Comparison of ENCODE assay signal across 12 cellular contexts in genomic region chr14:34368115-34368970, GRCh38.
DNase-seq lines count a peak whose midpoint lies in the region; ATAC-seq and TF ChIP-seq lines count a peak whose summit lies in the region.
"Had no signal": no experiment of that assay in that cellular context is flagged by ENCODE, and none has a peak within 500 bp of the region (broad histone marks: within the 10 kb centered on the region; RNA-seq: fewer than 3 reads in every experiment).

No MANE protein-coding gene starts in this region.

- no peaks in the 10 kb centered on the region for H3K36me3 Mint-ChIP-seq in CD14-positive monocyte
- H3K36me3 Mint-ChIP-seq: activated naive CD8-positive, alpha-beta T cell treated with anti-CD3 and anti-CD28 coated beads, Interleukin-2, amount 10 ng/mL, durations not matched to agents 7 days and 5 days had no signal

- no peak overlapping the region for H3K18ac ChIP-seq in mesendoderm (ENCODE audit: low read length)

- H3K36me3 ChIP-seq in mammary epithelial cell (ENCODE audit: insufficient read depth, low read length) (no peaks in the 10 kb centered on the region), lower lobe of right lung (no peaks in the 10 kb centered on the region), mesendoderm (ENCODE audit: control insufficient read depth, insufficient read depth, low read length) (no peaks in the 10 kb centered on the region)

- no peaks in the 10 kb centered on the region for H3K9me3 Mint-ChIP-seq in CD14-positive monocyte
- H3K9me3 Mint-ChIP-seq: activated naive CD8-positive, alpha-beta T cell treated with anti-CD3 and anti-CD28 coated beads, Interleukin-2, amount 10 ng/mL, durations not matched to agents 7 days and 5 days had no signal

- TF ChIP-seq CTCF in CD14-positive monocyte (IDR thresholded peaks at IDR 0.05) (no peak), mammary epithelial cell (conservative IDR thresholded peaks at IDR 0.05 in 1 of 2, IDR thresholded peaks at IDR 0.05 in 1 of 2; ENCODE audit: extremely low read depth in 1 of 2, insufficient read depth in 1 of 2, low read depth in 1 of 2, low read length in 2 of 2) (no peak), lower lobe of right lung (IDR thresholded peaks at IDR 0.05) (no peak)

- no peak overlapping the region for H2BK5ac ChIP-seq in mesendoderm (ENCODE audit: low read length)

- no peak overlapping the region for H3K4me2 ChIP-seq in mammary epithelial cell (ENCODE audit: insufficient read depth, low read depth, low read length)
- no peak overlapping the region for H3K4me2 ChIP-seq in mesendoderm (ENCODE audit: low read length)

- no peak overlapping the region for H3K56ac ChIP-seq in mesendoderm (ENCODE audit: low read length)

- peak overlapping the region; percentile 7 to 54 for H3K4me3 Mint-ChIP-seq in CD14-positive monocyte
- H3K4me3 Mint-ChIP-seq: activated naive CD8-positive, alpha-beta T cell treated with anti-CD3 and anti-CD28 coated beads, Interleukin-2, amount 10 ng/mL, durations not matched to agents 7 days and 5 days had no signal

- H4K8ac ChIP-seq in mesendoderm (ENCODE audit: low read depth, low read length), result no peak overlapping the region

- no peak overlapping the region for H2BK120ac ChIP-seq in mesendoderm (ENCODE audit: low read depth, low read length)

- CTCF ChIA-PET in mammary epithelial cell (lab: Charles Lee; ENCODE audit: low non-redundant PET), result no interaction called here

- intact Hi-C loops in CD14-positive monocyte (cut with micrococcal nuclease), result no loop called here
- intact Hi-C loops in mammary epithelial cell (cut with micrococcal nuclease), result no loop called here
- intact Hi-C loops in lower lobe of right lung (cut with DNase I), result no loop called here

- 46% methylated on average over 7 of the region's 8 CpGs for WGBS in mammary epithelial cell (ENCODE audit: low coverage, missing lambda C conversion rate)
- no CpG with 5 or more reads among the region's 8 CpGs for WGBS in mesendoderm (ENCODE audit: extremely low coverage, insufficient coverage, low lambda C conversion rate)

- H3K27me3 ChIP-seq in mammary epithelial cell (ENCODE audit: insufficient read depth, low read length) (no peaks in the 10 kb centered on the region), lower lobe of right lung (ENCODE audit: low read depth) (no peaks in the 10 kb centered on the region), mesendoderm (ENCODE audit: insufficient read depth, low read length, poor library complexity) (no peaks in the 10 kb centered on the region)

- in situ Hi-C loops in mammary epithelial cell (cut with MboI; ENCODE audit: low sequenced_read_pairs in 2 of 2), result no loop called here

- H3K27ac ChIP-seq in mammary epithelial cell (ENCODE audit: insufficient read depth, low read depth, low read length), result no peak overlapping the region
- peak overlapping the region; percentile 81 for H3K27ac ChIP-seq in lower lobe of right lung
- no peak overlapping the region for H3K27ac ChIP-seq in mesendoderm (ENCODE audit: low read depth, low read length)
- H3K27ac ChIP-seq: epithelial cell of prostate had no signal

- DNase-seq in CD14-positive monocyte (ENCODE audit: low spot score) (no peak), NCI-H69 (lab: John Stamatoyannopoulos, UW) (peak; percentile 78), mammary epithelial cell (peak; percentile 72), lower lobe of right lung (no peak), DMS114 treated with DMSO at 0.1 percent for 48 hours (lab: John Stamatoyannopoulos, UW; ENCODE audit: unreplicated experiment) (no peak), HPDE6-E6E7 (ENCODE audit: extremely low spot score) (no peak), mesendoderm (no peak)
- DNase-seq: activated CD4-positive, alpha-beta T cell treated with anti-CD3 and anti-CD28 coated beads, Interleukin-2, amount 50 U/mL, for 4 hours; activated naive CD8-positive, alpha-beta T cell treated with anti-CD3 and anti-CD28 coated beads, Interleukin-2, amount 10 ng/mL, durations not matched to agents 7 days and 5 days; NCI-H1092 had no signal

- no peak overlapping the region for H3K9ac ChIP-seq in mammary epithelial cell (ENCODE audit: insufficient read depth, low read length)
- H3K9ac ChIP-seq in mesendoderm (ENCODE audit: low read length), result no peak overlapping the region

- no peaks in the 10 kb centered on the region for H3K9me3 ChIP-seq in mammary epithelial cell (replicated peaks; ENCODE audit: insufficient read depth, low read length)
- H3K9me3 ChIP-seq in lower lobe of right lung, result no peaks in the 10 kb centered on the region

- H3K79me1 ChIP-seq in mesendoderm (ENCODE audit: low read length), result no peaks in the 10 kb centered on the region

- no peak overlapping the region for H2AK5ac ChIP-seq in mesendoderm (ENCODE audit: low read length)

- peaks cover 0 to 2% (median 0%) of the 10 kb centered on the region in 3 donors for H3K27me3 Mint-ChIP-seq in CD14-positive monocyte (ENCODE audit: low read depth in 3 of 3)

- BruUV-seq in mammary epithelial cell (replicated peaks; lab: Mats Ljungman, UMichigan), result no TSS peak

- H3K4me3 ChIP-seq in mammary epithelial cell (replicated peaks in 1 of 3; ENCODE audit: insufficient read depth in 1 of 3, low read depth in 2 of 3, low read length in 3 of 3), result no peak overlapping the region
- H3K4me3 ChIP-seq in lower lobe of right lung, result no peak overlapping the region
- H3K4me3 ChIP-seq in mesendoderm (ENCODE audit: low read length), result no peak overlapping the region

- peaks cover 19% of the 10 kb centered on the region for H3K4me1 ChIP-seq in mammary epithelial cell (ENCODE audit: insufficient read depth, low read length)
- H3K4me1 ChIP-seq in lower lobe of right lung, result peaks cover 42% of the 10 kb centered on the region
- H3K4me1 ChIP-seq in mesendoderm (ENCODE audit: control insufficient read depth, low read depth, low read length), result no peaks in the 10 kb centered on the region

- H3K27ac Mint-ChIP-seq in CD14-positive monocyte, result peak overlapping the region; percentile 87 to 98 (median 93)
- H3K27ac Mint-ChIP-seq: activated naive CD8-positive, alpha-beta T cell treated with anti-CD3 and anti-CD28 coated beads, Interleukin-2, amount 10 ng/mL, durations not matched to agents 7 days and 5 days had no signal

- dilution Hi-C loops in mammary epithelial cell (cut with HindIII; ENCODE audit: low sequenced_read_pairs), result no loop called here

- no peak overlapping the region for H3K23ac ChIP-seq in mesendoderm (ENCODE audit: low read length)

- peak; percentile 74 to 76 for ATAC-seq in lower lobe of right lung
- no peak for ATAC-seq in GM18907 (IDR thresholded peaks at IDR 0.05; ENCODE audit: unreplicated experiment)

- no peaks in the 10 kb centered on the region for H4K20me1 ChIP-seq in mammary epithelial cell (ENCODE audit: insufficient read depth, low read length)

- no peak overlapping the region for H2BK15ac ChIP-seq in mesendoderm (replicated peaks; ENCODE audit: low read depth)

- H3K4ac ChIP-seq in mesendoderm (ENCODE audit: low read depth, low read length), result no peak overlapping the region

- peaks cover 77% of the 10 kb centered on the region for H3K4me1 Mint-ChIP-seq in CD14-positive monocyte
- H3K4me1 Mint-ChIP-seq: activated naive CD8-positive, alpha-beta T cell treated with anti-CD3 and anti-CD28 coated beads, Interleukin-2, amount 10 ng/mL, durations not matched to agents 7 days and 5 days had no signal

- H3K79me2 ChIP-seq in mammary epithelial cell (ENCODE audit: insufficient read depth, low read length), result no peaks in the 10 kb centered on the region
- H3K79me2 ChIP-seq in mesendoderm (ENCODE audit: control insufficient read depth, insufficient read depth, low read length), result no peaks in the 10 kb centered on the region

- H2AFZ ChIP-seq in mammary epithelial cell (ENCODE audit: low read depth, low read length), result peak overlapping the region; percentile 42

- H4K5ac ChIP-seq in mesendoderm (ENCODE audit: low read length), result no peak overlapping the region

Comparison
In these comparisons a context has a peak if more than half of its experiments do, and no peak if none do; other contexts are left out.
1. DNase-seq: peak in NCI-H69 (single experiment) and mammary epithelial cell (single experiment); none in CD14-positive monocyte (single experiment), lower lobe of right lung (single experiment), DMS114 treated with DMSO at 0.1 percent for 48 hours (single experiment), HPDE6-E6E7 (single experiment) and mesendoderm (single experiment).